8 cellular contexts compared by ENCODE assay signal in the genomic region with DNA sequence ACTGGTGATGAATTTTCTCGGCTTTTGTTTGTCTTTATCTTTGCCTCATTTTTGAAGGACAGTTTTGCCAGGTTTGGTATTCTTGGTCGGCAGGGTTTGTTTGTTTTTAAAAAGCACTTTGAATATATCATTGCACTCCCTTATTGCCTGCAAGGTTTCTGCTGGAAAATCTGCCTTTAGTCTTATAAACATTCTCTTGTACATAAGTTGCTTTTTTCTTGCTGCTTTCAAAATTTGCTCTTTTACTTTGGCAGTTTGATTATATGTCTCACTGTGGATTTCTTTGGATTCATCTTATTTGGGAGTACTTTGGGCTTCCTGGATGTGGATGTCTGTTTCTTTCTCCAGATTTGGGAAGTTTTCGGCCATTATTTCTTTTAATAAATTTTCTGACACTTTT.
"Had no signal": no experiment of that assay in that cellular context is flagged by ENCODE, and none has a peak within 500 bp of the region (broad histone marks: within the 10 kb centered on the region; RNA-seq: fewer than 3 reads in every experiment).

No MANE protein-coding gene starts in this region.

- FAIRE-seq: HepG2, HTR-8/SVneo, K562 had no signal

- DNase-seq: IMR-90, KBM-7, KG1 had no signal

- H3K4me3 ChIP-seq: K562 had no signal

- H3K27ac ChIP-seq: HL-60, KMS-11 had no signal
